In the genomic region with DNA sequence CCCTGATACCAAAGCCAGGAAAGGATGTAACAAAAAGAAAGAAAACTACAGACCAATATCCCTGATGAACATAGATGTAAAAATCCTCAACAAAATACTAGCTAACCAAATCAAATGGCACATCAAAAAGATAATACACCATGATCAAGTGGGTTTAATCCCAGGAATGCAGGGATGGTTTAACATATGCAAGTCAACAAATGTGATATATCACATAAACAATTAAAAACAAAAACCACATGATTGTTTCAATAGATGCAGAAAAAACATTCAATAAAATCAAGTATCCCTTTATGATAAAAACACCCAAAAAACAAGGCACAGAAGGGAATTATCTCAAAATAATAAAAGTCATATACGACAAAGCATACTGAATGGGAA, we compare ENCODE assay signal across 1 cellular context.
TF ChIP-seq lines count a peak whose summit lies in the region.

No MANE protein-coding gene starts in this region.

TF ChIP-seq in K562, 482 proteins besides CTCF, POLR2A, EP300 and RAD21:
- TF ChIP-seq SIRT6 (IDR thresholded peaks at IDR 0.05; ENCODE audit: low read depth, low read length): no peak
- TF ChIP-seq CBFA2T2 (conservative IDR thresholded peaks at IDR 0.05): no peak
- TF ChIP-seq KLF13 (tag; IDR thresholded peaks at IDR 0.05; ENCODE audit: borderline replicate concordance, low read depth): no peak
- TF ChIP-seq ZNF324 (CRISPR knock-in tag; IDR thresholded peaks at IDR 0.05): peak; percentile 91
- TF ChIP-seq HMGN3 (IDR thresholded peaks at IDR 0.05; ENCODE audit: borderline replicate concordance, extremely low read depth, insufficient read length, low read depth, low read length): no peak
- no peak for TF ChIP-seq MED1 (CRISPR knock-in tag; IDR thresholded peaks at IDR 0.05; ENCODE audit: borderline replicate concordance)
- TF ChIP-seq, protein P1, sequence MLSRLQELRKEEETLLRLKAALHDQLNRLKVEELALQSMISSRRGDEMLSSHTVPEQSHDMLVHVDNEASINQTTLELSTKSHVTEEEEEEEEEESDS (CRISPR knock-in tag; IDR thresholded peaks at IDR 0.05): no peak
